ENCODE assay signal across 1 cellular context in the genomic region with DNA sequence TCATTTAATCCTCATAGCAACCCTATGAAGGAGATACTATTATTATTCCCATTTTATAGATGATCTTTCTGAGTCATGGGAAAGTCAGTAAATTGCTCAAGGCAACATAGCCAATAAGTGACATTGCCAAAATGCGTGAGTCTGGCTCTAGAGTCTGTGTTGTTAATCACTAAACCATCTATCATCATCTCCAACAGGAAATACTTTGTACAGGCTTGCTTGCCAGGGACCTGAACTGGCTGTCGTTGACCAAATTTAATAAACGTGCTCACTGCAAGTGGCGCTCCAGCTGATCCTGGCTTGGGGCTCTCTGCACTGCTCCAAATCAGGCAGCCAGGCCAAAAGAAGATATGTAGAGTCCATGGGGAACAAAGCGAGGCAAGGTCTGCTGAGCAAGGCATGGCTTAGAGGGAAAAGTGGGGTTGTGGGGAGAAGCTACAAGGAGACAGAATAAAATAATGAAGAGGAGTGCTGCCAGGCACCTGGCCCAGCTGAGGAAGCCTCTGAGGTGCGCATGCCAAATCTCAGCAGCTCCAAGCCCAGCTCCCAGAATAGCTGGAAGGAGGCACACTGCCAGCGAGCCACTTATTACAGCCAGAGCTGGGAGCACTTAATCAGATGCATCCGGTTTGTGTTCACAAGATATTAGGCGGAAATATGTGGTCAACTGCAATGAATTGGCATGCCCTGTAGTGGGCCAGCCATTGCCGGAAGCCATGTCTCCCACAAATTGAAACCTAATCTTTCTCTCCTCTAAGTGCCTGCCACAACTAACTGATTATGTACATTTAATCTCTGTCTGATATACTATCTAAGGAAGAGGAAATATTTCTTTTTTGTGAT.
TF ChIP-seq lines count a peak whose summit lies in the region.

No MANE protein-coding gene starts in this region.

TF ChIP-seq in GM12878, 131 proteins besides CTCF, POLR2A, EP300 and RAD21:
- no peak for TF ChIP-seq RCOR1 (conservative IDR thresholded peaks at IDR 0.05; ENCODE audit: low read depth, low read length)
- TF ChIP-seq, protein P1, sequence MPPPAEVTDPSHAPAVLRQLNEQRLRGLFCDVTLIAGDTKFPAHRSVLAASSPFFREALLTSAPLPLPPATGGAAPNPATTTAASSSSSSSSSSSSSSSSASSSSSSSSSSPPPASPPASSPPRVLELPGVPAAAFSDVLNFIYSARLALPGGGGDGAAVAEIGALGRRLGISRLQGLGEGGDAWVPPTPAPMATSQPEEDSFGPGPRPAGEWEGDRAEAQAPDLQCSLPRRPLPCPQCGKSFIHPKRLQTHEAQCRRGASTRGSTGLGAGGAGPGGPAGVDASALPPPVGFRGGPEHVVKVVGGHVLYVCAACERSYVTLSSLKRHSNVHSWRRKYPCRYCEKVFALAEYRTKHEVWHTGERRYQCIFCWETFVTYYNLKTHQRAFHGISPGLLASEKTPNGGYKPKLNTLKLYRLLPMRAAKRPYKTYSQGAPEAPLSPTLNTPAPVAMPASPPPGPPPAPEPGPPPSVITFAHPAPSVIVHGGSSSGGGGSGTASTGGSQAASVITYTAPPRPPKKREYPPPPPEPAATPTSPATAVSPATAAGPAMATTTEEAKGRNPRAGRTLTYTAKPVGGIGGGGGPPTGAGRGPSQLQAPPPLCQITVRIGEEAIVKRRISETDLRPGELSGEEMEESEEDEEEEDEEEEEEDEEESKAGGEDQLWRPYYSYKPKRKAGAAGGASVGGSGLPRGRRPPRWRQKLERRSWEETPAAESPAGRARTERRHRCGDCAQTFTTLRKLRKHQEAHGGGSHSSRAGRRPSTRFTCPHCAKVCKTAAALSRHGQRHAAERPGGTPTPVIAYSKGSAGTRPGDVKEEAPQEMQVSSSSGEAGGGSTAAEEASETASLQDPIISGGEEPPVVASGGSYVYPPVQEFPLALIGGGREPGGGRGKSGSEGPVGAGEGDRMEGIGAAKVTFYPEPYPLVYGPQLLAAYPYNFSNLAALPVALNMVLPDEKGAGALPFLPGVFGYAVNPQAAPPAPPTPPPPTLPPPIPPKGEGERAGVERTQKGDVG (CRISPR knock-in tag; IDR thresholded peaks at IDR 0.05) = no peak
- no peak for TF ChIP-seq IKZF1 (conservative IDR thresholded peaks at IDR 0.05)
- TF ChIP-seq SUZ12 (IDR thresholded peaks at IDR 0.05; ENCODE audit: unreplicated experiment) = no peak
- no peak for TF ChIP-seq NBN (IDR thresholded peaks at IDR 0.05)
